28 cellular contexts compared by ENCODE assay signal in the genomic region with DNA sequence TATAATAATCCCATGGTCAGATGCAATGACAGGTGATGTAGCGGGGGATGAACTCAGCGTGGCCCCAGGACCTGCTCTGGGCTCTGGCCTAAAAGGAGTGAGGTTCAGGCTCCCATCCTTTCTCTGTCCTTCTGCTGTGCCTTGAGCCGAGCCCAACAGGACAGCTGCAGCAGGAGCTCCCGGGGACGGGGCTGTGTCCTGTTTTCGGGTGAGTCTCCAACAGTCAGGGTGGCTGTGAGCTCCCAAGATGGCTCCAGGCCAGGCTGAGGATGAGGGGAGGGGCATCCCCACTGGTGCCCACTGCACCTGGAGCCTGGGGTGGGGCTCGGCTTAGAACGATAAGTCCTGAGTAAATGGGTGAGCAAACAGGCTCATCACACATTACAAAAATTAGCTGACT.
"Had no signal": no experiment of that assay in that cellular context is flagged by ENCODE, and none has a peak within 500 bp of the region (broad histone marks: within the 10 kb centered on the region; RNA-seq: fewer than 3 reads in every experiment).

No MANE protein-coding gene starts in this region.

- H3K36me3 ChIP-seq: brain microvascular endothelial cell, esophagus muscularis mucosa, gastrocnemius medialis had no signal

- ATAC-seq: activated CD4-positive, alpha-beta T cell treated with anti-CD3 and anti-CD28 coated beads for 36 hours; activated CD8-positive, alpha-beta memory T cell treated with anti-CD3 and anti-CD28 coated beads, Interleukin-2, amount 10 ng/mL, durations not matched to agents 7 days and 5 days; activated CD8-positive, alpha-beta T cell treated with anti-CD3 and anti-CD28 coated beads, Interleukin-2, amount 10 ng/mL, durations not matched to agents 7 days and 5 days; effector memory CD8-positive, alpha-beta T cell; foreskin keratinocyte; gastrocnemius medialis had no signal

- H3K27ac Mint-ChIP-seq: activated CD4-positive, alpha-beta memory T cell treated with anti-CD3 and anti-CD28 coated beads for 36 hours; activated CD4-positive, alpha-beta T cell treated with anti-CD3 and anti-CD28 coated beads for 36 hours; activated CD4-positive, alpha-beta T cell treated with anti-CD3 and anti-CD28 coated beads, Interleukin-2, amount 10 ng/mL, durations not matched to agents 24 days and 14 days; activated CD8-positive, alpha-beta memory T cell treated with anti-CD3 and anti-CD28 coated beads, Interleukin-2, amount 10 ng/mL, durations not matched to agents 7 days and 5 days; activated CD8-positive, alpha-beta T cell treated with anti-CD3 and anti-CD28 coated beads, Interleukin-2, amount 10 ng/mL, durations not matched to agents 7 days and 5 days; activated naive CD4-positive, alpha-beta T cell treated with anti-CD3 and anti-CD28 coated beads for 36 hours; activated naive CD4-positive, alpha-beta T cell treated with anti-CD3 and anti-CD28 coated beads, Interleukin-2, amount 50 U/mL, for 24 hours; activated naive CD8-positive, alpha-beta T cell treated with anti-CD3 and anti-CD28 coated beads, Interleukin-2, amount 10 ng/mL, durations not matched to agents 7 days and 5 days; activated T-helper 1 cell treated with anti-CD3 and anti-CD28 coated beads, Interleukin-12 subunit alpha, Interleukin-12 subunit beta, Interleukin-2, Interleukin-4 antibody, amounts not matched to agents 30 ng/mL and 10 ng/mL and 1 ng/mL, durations not matched to agents 14 hours and 24 hours and 36 hours; activated T-helper 2 cell treated with anti-CD3 and anti-CD28 coated beads, Interferon-gamma antibody, Interleukin-2, Interleukin-4, amounts not matched to agents 10 μg/mL and 5 μg/mL and 100 μg/mL, durations not matched to agents 14 hours and 24 hours and 36 hours; effector memory CD8-positive, alpha-beta T cell had no signal

- H3K4me1 ChIP-seq: esophagus muscularis mucosa, foreskin keratinocyte, gastrocnemius medialis had no signal

- H3K27me3 Mint-ChIP-seq: activated CD4-positive, alpha-beta memory T cell treated with anti-CD3 and anti-CD28 coated beads for 36 hours; activated CD4-positive, alpha-beta T cell treated with anti-CD3 and anti-CD28 coated beads for 36 hours; activated CD4-positive, alpha-beta T cell treated with anti-CD3 and anti-CD28 coated beads, Interleukin-2, amount 10 ng/mL, durations not matched to agents 24 days and 14 days; activated CD8-positive, alpha-beta memory T cell treated with anti-CD3 and anti-CD28 coated beads, Interleukin-2, amount 10 ng/mL, durations not matched to agents 7 days and 5 days; activated naive CD4-positive, alpha-beta T cell treated with anti-CD3 and anti-CD28 coated beads, Interleukin-2, amount 50 U/mL, for 24 hours; activated naive CD8-positive, alpha-beta T cell treated with anti-CD3 and anti-CD28 coated beads, Interleukin-2, amount 10 ng/mL, durations not matched to agents 7 days and 5 days; central memory CD8-positive, alpha-beta T cell had no signal

- H3K27me3 ChIP-seq: brain microvascular endothelial cell, foreskin keratinocyte, gastrocnemius medialis had no signal

- H3K36me3 Mint-ChIP-seq: activated CD4-positive, alpha-beta memory T cell treated with anti-CD3 and anti-CD28 coated beads for 36 hours; activated CD8-positive, alpha-beta memory T cell treated with anti-CD3 and anti-CD28 coated beads, Interleukin-2, amount 10 ng/mL, durations not matched to agents 7 days and 5 days; activated naive CD4-positive, alpha-beta T cell treated with anti-CD3 and anti-CD28 coated beads, Interleukin-2, amount 50 U/mL, for 24 hours; activated naive CD8-positive, alpha-beta T cell treated with anti-CD3 and anti-CD28 coated beads, Interleukin-2, amount 10 ng/mL, durations not matched to agents 7 days and 5 days had no signal

- H3K4me1 Mint-ChIP-seq: activated CD4-positive, alpha-beta T cell treated with anti-CD3 and anti-CD28 coated beads for 36 hours; activated CD4-positive, alpha-beta T cell treated with anti-CD3 and anti-CD28 coated beads, Interleukin-2, amount 10 ng/mL, durations not matched to agents 24 days and 14 days; activated CD8-positive, alpha-beta memory T cell treated with anti-CD3 and anti-CD28 coated beads, Interleukin-2, amount 10 ng/mL, durations not matched to agents 7 days and 5 days; activated naive CD4-positive, alpha-beta T cell treated with anti-CD3 and anti-CD28 coated beads, Interleukin-2, amount 50 U/mL, for 24 hours; activated naive CD8-positive, alpha-beta T cell treated with anti-CD3 and anti-CD28 coated beads, Interleukin-2, amount 10 ng/mL, durations not matched to agents 7 days and 5 days; central memory CD8-positive, alpha-beta T cell had no signal

- H3K4me3 ChIP-seq: esophagus muscularis mucosa, gastrocnemius medialis had no signal

- H3K9me3 Mint-ChIP-seq: activated CD4-positive, alpha-beta memory T cell treated with anti-CD3 and anti-CD28 coated beads for 36 hours; activated CD4-positive, alpha-beta T cell treated with anti-CD3 and anti-CD28 coated beads, Interleukin-2, amount 10 ng/mL, durations not matched to agents 24 days and 14 days; activated naive CD4-positive, alpha-beta T cell treated with anti-CD3 and anti-CD28 coated beads for 36 hours; activated naive CD4-positive, alpha-beta T cell treated with anti-CD3 and anti-CD28 coated beads, Interleukin-2, amount 50 U/mL, for 24 hours; activated naive CD8-positive, alpha-beta T cell treated with anti-CD3 and anti-CD28 coated beads, Interleukin-2, amount 10 ng/mL, durations not matched to agents 7 days and 5 days; activated T-helper 1 cell treated with anti-CD3 and anti-CD28 coated beads, Interleukin-12 subunit alpha, Interleukin-12 subunit beta, Interleukin-2, Interleukin-4 antibody, amounts not matched to agents 30 ng/mL and 10 ng/mL and 1 ng/mL, durations not matched to agents 14 hours and 24 hours and 36 hours; activated T-helper 2 cell treated with anti-CD3 and anti-CD28 coated beads, Interferon-gamma antibody, Interleukin-2, Interleukin-4, amounts not matched to agents 10 μg/mL and 5 μg/mL and 100 μg/mL, durations not matched to agents 14 hours and 24 hours and 36 hours; central memory CD8-positive, alpha-beta T cell; effector memory CD8-positive, alpha-beta T cell had no signal

- H3K27ac ChIP-seq: brain microvascular endothelial cell, esophagus muscularis mucosa, foreskin keratinocyte, gastrocnemius medialis had no signal

- H3K4me3 Mint-ChIP-seq: activated CD4-positive, alpha-beta memory T cell treated with anti-CD3 and anti-CD28 coated beads for 36 hours; activated CD4-positive, alpha-beta T cell treated with anti-CD3 and anti-CD28 coated beads for 36 hours; activated CD4-positive, alpha-beta T cell treated with anti-CD3 and anti-CD28 coated beads, Interleukin-2, amount 10 ng/mL, durations not matched to agents 24 days and 14 days; activated CD8-positive, alpha-beta memory T cell treated with anti-CD3 and anti-CD28 coated beads, Interleukin-2, amount 10 ng/mL, durations not matched to agents 7 days and 5 days; activated CD8-positive, alpha-beta T cell treated with anti-CD3 and anti-CD28 coated beads, Interleukin-2, amount 10 ng/mL, durations not matched to agents 7 days and 5 days; activated naive CD4-positive, alpha-beta T cell treated with anti-CD3 and anti-CD28 coated beads for 36 hours; activated naive CD4-positive, alpha-beta T cell treated with anti-CD3 and anti-CD28 coated beads, Interleukin-2, amount 50 U/mL, for 24 hours; activated naive CD8-positive, alpha-beta T cell treated with anti-CD3 and anti-CD28 coated beads, Interleukin-2, amount 10 ng/mL, durations not matched to agents 7 days and 5 days; activated T-helper 1 cell treated with anti-CD3 and anti-CD28 coated beads, Interleukin-12 subunit alpha, Interleukin-12 subunit beta, Interleukin-2, Interleukin-4 antibody, amounts not matched to agents 30 ng/mL and 10 ng/mL and 1 ng/mL, durations not matched to agents 14 hours and 24 hours and 36 hours; central memory CD8-positive, alpha-beta T cell; effector memory CD8-positive, alpha-beta T cell had no signal

- H3K9me3 ChIP-seq: esophagus muscularis mucosa, gastrocnemius medialis had no signal

- DNase-seq: activated CD4-positive, alpha-beta memory T cell treated with anti-CD3 and anti-CD28 coated beads for 36 hours; activated CD4-positive, alpha-beta T cell treated with anti-CD3 and anti-CD28 coated beads for 36 hours; activated CD4-positive, alpha-beta T cell treated with anti-CD3 and anti-CD28 coated beads, Interleukin-2, amount 10 ng/mL, durations not matched to agents 24 days and 14 days; activated CD4-positive, CD25-positive, alpha-beta regulatory T cell; activated CD4-positive, CD25-positive, alpha-beta regulatory T cell treated with anti-CD3 and anti-CD28 coated beads, Interleukin-2, amount 50 U/mL, for 72 hours; activated CD8-positive, alpha-beta memory T cell treated with anti-CD3 and anti-CD28 coated beads, Interleukin-2, amount 10 ng/mL, durations not matched to agents 7 days and 5 days; activated CD8-positive, alpha-beta memory T cell treated with anti-CD3 and anti-CD28 coated beads, Interleukin-2, amount 50 U/mL, for 4 hours; activated CD8-positive, alpha-beta T cell treated with anti-CD3 and anti-CD28 coated beads, Interleukin-2, amount 10 ng/mL, durations not matched to agents 7 days and 5 days; activated effector memory CD4-positive, alpha-beta T cell treated with anti-CD3 and anti-CD28 coated beads, Interleukin-2, amount 50 U/mL, for 16 hours; activated naive CD4-positive, alpha-beta T cell treated with anti-CD3 and anti-CD28 coated beads for 36 hours; activated naive CD8-positive, alpha-beta T cell treated with anti-CD3 and anti-CD28 coated beads, Interleukin-2, amount 10 ng/mL, durations not matched to agents 7 days and 5 days; activated T-cell treated with anti-CD3 and anti-CD28 coated beads, Interleukin-2, amount 50 U/mL, for 1 hour; activated T-cell treated with anti-CD3 and anti-CD28 coated beads, Interleukin-2, amount 50 U/mL, for 48 hours; brain microvascular endothelial cell; cortex of kidney; dermis blood vessel endothelial cell; effector CD4-positive, alpha-beta T cell; effector memory CD8-positive, alpha-beta T cell; erythroblast; foreskin keratinocyte; gastrocnemius medialis; glutamatergic neuron; T-helper 2 cell had no signal
